1 cellular context compared by ENCODE assay signal in genomic region chr2:96225016-96225533, GRCh38.
A peak's percentile ranks its signal among the peaks of the same experiment; 100 is the strongest.
TF ChIP-seq lines count a peak whose summit lies in the region.

No MANE protein-coding gene starts in this region.

TF ChIP-seq in GM12878, 131 proteins besides CTCF, POLR2A, EP300 and RAD21 (continued from another document and continues in another):
- TF ChIP-seq ZBTB33 (IDR thresholded peaks at IDR 0.05) (no peak), E4F1 (IDR thresholded peaks at IDR 0.05; ENCODE audit: borderline replicate concordance, partially characterized antibody) (no peak), NR2C2 (IDR thresholded peaks at IDR 0.05; ENCODE audit: borderline replicate concordance, control insufficient read depth, insufficient read length, low read depth) (no peak), ZNF592 (IDR thresholded peaks at IDR 0.05) (peak; percentile 90), MTA2 (IDR thresholded peaks at IDR 0.05; ENCODE audit: low read depth) (peak; percentile 76), SIN3A (IDR thresholded peaks at IDR 0.05; ENCODE audit: low read depth, low read length) (no peak), BCL3 (IDR thresholded peaks at IDR 0.05; ENCODE audit: borderline replicate concordance, insufficient read depth, low read depth, low read length, poor library complexity, severe bottlenecking) (peak; percentile 23), PML (IDR thresholded peaks at IDR 0.05; ENCODE audit: low read length) (no peak; the same call in 1 of the 2 replicates), CHD4 (IDR thresholded peaks at IDR 0.05) (no peak), IRF4 (IDR thresholded peaks at IDR 0.05; ENCODE audit: low read depth, low read length) (peak; percentile 81), NR2F1 (conservative IDR thresholded peaks at IDR 0.05) (no peak; the same call in 1 of the 2 replicates), IKZF2 (IDR thresholded peaks at IDR 0.05) (peak; percentile 95 to 96), HDGF (IDR thresholded peaks at IDR 0.05) (peak; percentile 25; the same call in 1 of the 2 replicates), JUNB (IDR thresholded peaks at IDR 0.05) (no peak; the same call in 1 of the 2 replicates), MXI1 (IDR thresholded peaks at IDR 0.05; ENCODE audit: low read depth, low read length) (no peak), CEBPZ (IDR thresholded peaks at IDR 0.05; ENCODE audit: low read depth, low read length) (no peak), POU2F2 (IDR thresholded peaks at IDR 0.05; ENCODE audit: borderline replicate concordance, low read depth, low read length) (no peak), JUND (IDR thresholded peaks at IDR 0.05; ENCODE audit: low read depth, low read length) (no peak), GATAD2B (conservative IDR thresholded peaks at IDR 0.05; ENCODE audit: low read depth) (peak; percentile 67; the same call in 1 of the 2 replicates), REST (IDR thresholded peaks at IDR 0.05; ENCODE audit: low read depth, low read length) (no peak), CHD2 (IDR thresholded peaks at IDR 0.05; ENCODE audit: borderline replicate concordance, low read depth, low read length) (no peak), MEF2A (IDR thresholded peaks at IDR 0.05; ENCODE audit: insufficient read depth, low read depth, low read length) (peak; percentile 85), USF2 (IDR thresholded peaks at IDR 0.05; ENCODE audit: borderline replicate concordance, low read depth, low read length) (no peak), CBX5 (IDR thresholded peaks at IDR 0.05; ENCODE audit: low read depth) (no peak), TCF7 (IDR thresholded peaks at IDR 0.05; ENCODE audit: borderline replicate concordance) (no peak), EED (IDR thresholded peaks at IDR 0.05; ENCODE audit: low read depth) (peak; percentile 94), FOXM1 (IDR thresholded peaks at IDR 0.05; ENCODE audit: low read depth, low read length) (peak; percentile 81; the same call in 1 of the 2 replicates), TARDBP (IDR thresholded peaks at IDR 0.05; ENCODE audit: borderline replicate concordance) (no peak), HDAC6 (IDR thresholded peaks at IDR 0.05; ENCODE audit: unreplicated experiment) (no peak), CREB1 (IDR thresholded peaks at IDR 0.05; ENCODE audit: low read depth) (peak; percentile 45; the same call in 1 of the 2 replicates), ASH2L (IDR thresholded peaks at IDR 0.05; ENCODE audit: borderline replicate concordance, low read depth) (no peak), SRF (IDR thresholded peaks at IDR 0.05; ENCODE audit: low read depth in 2 of 2, low read length in 2 of 2) (0 out of 4 replicates have a peak, but pooled peaks of 1 of the 2 experiments have one; percentile 37), NFYA (IDR thresholded peaks at IDR 0.05; ENCODE audit: borderline replicate concordance, low read depth, low read length) (no peak), PAX5 (IDR thresholded peaks at IDR 0.05; ENCODE audit: borderline replicate concordance, low read depth, low read length) (no peak), MYB (IDR thresholded peaks at IDR 0.05; ENCODE audit: borderline replicate concordance, low read depth, low read length) (peak; percentile 93), HSF1 (IDR thresholded peaks at IDR 0.05; ENCODE audit: low read depth, low read length) (no peak), SMC3 (IDR thresholded peaks at IDR 0.05; ENCODE audit: borderline replicate concordance, low read length) (no peak), SUZ12 (IDR thresholded peaks at IDR 0.05; ENCODE audit: unreplicated experiment) (no peak), ZZZ3 (IDR thresholded peaks at IDR 0.05; ENCODE audit: control insufficient read depth, insufficient read length, low read depth) (no peak)
